In genomic region chr12:12864243-12864642, GRCh38 we compare ENCODE assay signal across 21 cellular contexts.
"Had no signal": no experiment of that assay in that cellular context is flagged by ENCODE, and none has a peak within 500 bp of the region (broad histone marks: within the 10 kb centered on the region; RNA-seq: fewer than 3 reads in every experiment).

No MANE protein-coding gene starts in this region.

- H3K9me3 ChIP-seq: Peyer's patch, SJCRH30 had no signal

- ATAC-seq: PC-3, Right ventricle myocardium inferior, SK-N-SH treated with all-trans-retinoic acid at 6 μM for 48 hours had no signal

- H3K4me3 ChIP-seq: Peyer's patch, SJCRH30 had no signal

- H3K36me3 ChIP-seq: Peyer's patch, SJCRH30 had no signal

- H3K4me2 ChIP-seq: KMS-11 had no signal

- H3K27ac ChIP-seq: HL-60, KMS-11, Peyer's patch, SJCRH30 had no signal

- DNase-seq: Kasumi-1, NCI-H1048, NCI-H1105, NCI-H1417, NCI-H1436 treated with DMSO at 0.1 percent for 48 hours, NCI-H1694, NCI-H187 treated with DMSO at 0.1 percent for 48 hours, NCI-H2081, NCI-H2107, NCI-H2227 treated with DMSO at 0.1 percent for 48 hours, NCI-H524, NCI-H526 treated with DMSO at 0.1 percent for 48 hours, NCI-H748 treated with DMSO at 0.1 percent for 48 hours, PC-3, Peyer's patch, SHP77 treated with DMSO at 0.1 percent for 48 hours, SJCRH30 had no signal

- H3K4me1 ChIP-seq: Peyer's patch, SJCRH30 had no signal

- H3K27me3 ChIP-seq: Peyer's patch, SJCRH30 had no signal

- H3K9ac ChIP-seq: KMS-11 had no signal
